ENCODE assay signal across 25 cellular contexts in the genomic region with DNA sequence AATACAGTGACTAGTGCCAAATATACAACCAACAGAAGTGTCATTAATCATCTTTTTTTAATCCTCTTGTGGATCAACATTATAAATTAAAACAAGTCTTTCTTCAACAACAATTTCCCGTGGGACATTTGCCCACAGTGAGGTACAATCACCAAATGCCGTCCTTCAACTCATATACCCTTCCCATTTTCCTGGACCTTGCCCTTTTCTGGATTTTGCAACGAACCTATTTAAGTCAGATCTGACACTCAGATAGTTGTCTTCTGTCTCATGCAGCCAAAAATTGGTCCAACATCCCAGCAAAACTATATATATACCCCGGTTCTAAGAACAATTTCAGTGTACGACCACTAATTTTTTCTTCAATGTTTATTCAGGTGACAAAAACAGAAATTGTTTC.
"Had no signal": no experiment of that assay in that cellular context is flagged by ENCODE, and none has a peak within 500 bp of the region (broad histone marks: within the 10 kb centered on the region; RNA-seq: fewer than 3 reads in every experiment).

No MANE protein-coding gene starts in this region.

- DNase-seq: hippocampal formation; kidney glomerular epithelial cell; left cardiac atrium; left lung; mesendoderm; mucosa of descending colon; naive thymus-derived CD8-positive, alpha-beta T cell; occipital lobe; stimulated activated CD4-positive, alpha-beta T cell treated with anti-CD3 and anti-CD28 coated beads, Interleukin-12 subunit alpha, Interleukin-12 subunit beta, amount 100 ng/mL, for 4 hours; stimulated activated CD4-positive, alpha-beta T cell treated with anti-CD3 and anti-CD28 coated beads, Interleukin-15, amount 100 ng/mL, for 24 hours; stimulated activated CD4-positive, alpha-beta T cell treated with anti-CD3 and anti-CD28 coated beads, Interleukin-2, amount 100 ng/mL, for 24 hours; stimulated activated CD4-positive, alpha-beta T cell treated with anti-CD3 and anti-CD28 coated beads, Interleukin-4, amount 100 ng/mL, for 1 hour; stimulated activated naive B cell treated with anti-CD40 and anti-IgM and Interleukin-4, amounts not matched to agents 10 μg/mL and 1 μg/mL and 100 μg/mL, for 72 hours; stimulated activated naive CD8-positive, alpha-beta T cell treated with anti-CD3 and anti-CD28 coated beads, Interleukin-15, Interleukin-2, amounts not matched to agents 100 U/mL and 50 U/mL, for 24 hours; stomach; testis; thyroid gland; transverse colon; upper lobe of left lung had no signal

- ATAC-seq: left cardiac atrium; left lung; mucosa of descending colon; naive thymus-derived CD8-positive, alpha-beta T cell; sciatic nerve; stimulated activated naive B cell treated with anti-CD40 and anti-IgM and Interleukin-4, amounts not matched to agents 10 μg/mL and 1 μg/mL and 100 μg/mL, for 72 hours; stimulated activated naive CD8-positive, alpha-beta T cell treated with anti-CD3 and anti-CD28 coated beads, Interleukin-15, Interleukin-2, amounts not matched to agents 100 U/mL and 50 U/mL, for 24 hours had no signal

- H3K27me3 ChIP-seq: left lung, neutrophil, right atrium auricular region, stomach, testis, thyroid gland, transverse colon, upper lobe of left lung, vagina had no signal

- H3K4me3 ChIP-seq: left lung, lung, mucosa of descending colon, right atrium auricular region, skin epidermis, stomach, testis, thyroid gland, transverse colon, upper lobe of left lung, vagina had no signal

- H3K27ac ChIP-seq: left lung, neutrophil, right atrium auricular region, skin epidermis, stomach, testis, thyroid gland, transverse colon, upper lobe of left lung, vagina had no signal

- H3K36me3 ChIP-seq: left lung, neutrophil, right atrium auricular region, stomach, thyroid gland, transverse colon, upper lobe of left lung, vagina had no signal

- H3K4me1 ChIP-seq: left lung, right atrium auricular region, stomach, testis, thyroid gland, transverse colon, upper lobe of left lung, vagina had no signal

- H3K9me3 ChIP-seq: left lung, mucosa of descending colon, neutrophil, right atrium auricular region, stomach, testis, thyroid gland, transverse colon, upper lobe of left lung, vagina had no signal
